Comparison of ENCODE assay signal across 17 cellular contexts in the genomic region with DNA sequence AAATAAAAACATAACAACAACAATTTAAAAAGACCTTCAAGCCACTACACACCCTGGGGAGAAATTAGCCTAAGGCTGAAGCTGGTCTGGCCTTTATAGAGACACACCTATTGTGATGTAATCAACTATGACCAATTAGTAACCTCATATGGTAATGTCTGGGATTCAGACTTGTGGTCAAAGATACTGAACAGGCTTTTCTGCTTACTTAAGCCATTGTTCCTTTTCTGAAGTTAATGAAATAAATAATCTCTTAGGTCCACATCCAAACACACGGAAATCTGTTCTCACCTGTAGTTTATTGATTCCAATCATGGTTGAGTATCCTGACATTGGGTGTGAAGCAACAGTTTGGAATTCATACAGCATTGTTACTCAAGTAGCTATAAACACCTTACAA.
"Had no signal": no experiment of that assay in that cellular context is flagged by ENCODE, and none has a peak within 500 bp of the region (broad histone marks: within the 10 kb centered on the region; RNA-seq: fewer than 3 reads in every experiment).

No MANE protein-coding gene starts in this region.

- H3K4me1 ChIP-seq: ascending aorta, heart left ventricle, lower lobe of right lung, stomach, testis, upper lobe of right lung had no signal

- H3K36me3 ChIP-seq: ascending aorta, cardiac muscle cell, heart left ventricle, lower lobe of right lung, stomach, upper lobe of right lung had no signal

- H3K9me3 ChIP-seq: ascending aorta, heart left ventricle, lower lobe of right lung, stomach, testis, upper lobe of right lung had no signal

- H3K27ac ChIP-seq: ascending aorta, cardiac muscle cell, heart left ventricle, lower lobe of right lung, stomach, testis, upper lobe of right lung, VCaP had no signal

- H3K4me3 ChIP-seq: ascending aorta, cardiac muscle cell, heart left ventricle, lower lobe of right lung, stomach, testis, upper lobe of right lung had no signal

- H3K27me3 ChIP-seq: ascending aorta, cardiac muscle cell, testis, upper lobe of right lung had no signal

- DNase-seq: activated CD4-positive, alpha-beta T cell treated with anti-CD3 and anti-CD28 coated beads for 1 hour; activated CD4-positive, alpha-beta T cell treated with anti-CD3 and anti-CD28 coated beads, Interleukin-2, amount 50 U/mL, for 4 hours; activated naive CD4-positive, alpha-beta T cell; activated naive CD8-positive, alpha-beta T cell treated with anti-CD3 and anti-CD28 coated beads, Interleukin-2, amount 10 ng/mL, durations not matched to agents 7 days and 5 days; activated T-cell treated with anti-CD3 and anti-CD28 coated beads for 4 hours; heart left ventricle; immature natural killer cell; lower lobe of right lung; midbrain; stimulated activated CD4-positive, alpha-beta T cell treated with anti-CD3 and anti-CD28 coated beads, Interleukin-12 subunit alpha, Interleukin-12 subunit beta, amount 100 ng/mL, for 4 hours; stimulated activated CD4-positive, alpha-beta T cell treated with anti-CD3 and anti-CD28 coated beads, Interleukin-2, amount 100 ng/mL, for 24 hours; stomach; testis; upper lobe of right lung had no signal
